Comparison of ENCODE assay signal across 1 cellular context in genomic region chr3:49104427-49105291, GRCh38.
A peak's percentile ranks its signal among the peaks of the same experiment; 100 is the strongest.
TF ChIP-seq lines count a peak whose summit lies in the region.

QARS1 (minus strand) TSS chr3:49104757; CDS start chr3:49104733, 24 bp downstream.

TF ChIP-seq in HepG2, 621 proteins besides CTCF, POLR2A, EP300 and RAD21 (continued from another document and continues in another):
- no peak for TF ChIP-seq ZBTB46 (CRISPR knock-in tag; IDR thresholded peaks at IDR 0.05; ENCODE audit: borderline replicate concordance)
- TF ChIP-seq ZBTB2 (CRISPR knock-in tag; IDR thresholded peaks at IDR 0.05; ENCODE audit: low read depth), result no peak
- TF ChIP-seq ZMYM4 (CRISPR knock-in tag; IDR thresholded peaks at IDR 0.05), result peak; percentile 79
- peak; percentile 94 for TF ChIP-seq HES4 (CRISPR knock-in tag; IDR thresholded peaks at IDR 0.05; ENCODE audit: borderline replicate concordance)
- TF ChIP-seq ZNF230 (CRISPR knock-in tag; IDR thresholded peaks at IDR 0.05), result 0 out of 2 replicates have a peak, but pooled peaks have one; percentile 55
- TF ChIP-seq ZNF225 (CRISPR knock-in tag; IDR thresholded peaks at IDR 0.05), result no peak; the same call in 1 of the 2 replicates
- no peak for TF ChIP-seq MAZ (IDR thresholded peaks at IDR 0.05; ENCODE audit: borderline replicate concordance, low read depth, low read length)
- 0 out of 2 replicates have a peak, but pooled peaks have one; percentile 77 for TF ChIP-seq MAZ (CRISPR knock-in tag; IDR thresholded peaks at IDR 0.05; ENCODE audit: low read depth)
- no peak for TF ChIP-seq SRSF9 (IDR thresholded peaks at IDR 0.05; ENCODE audit: borderline replicate concordance, insufficient read depth, low read depth, low read length, poor library complexity, severe bottlenecking)
- TF ChIP-seq ZNF18 (CRISPR knock-in tag; IDR thresholded peaks at IDR 0.05; ENCODE audit: insufficient replicate concordance), result no peak
- TF ChIP-seq NBN (conservative IDR thresholded peaks at IDR 0.05), result no peak
- TF ChIP-seq ZBTB7B (CRISPR knock-in tag; IDR thresholded peaks at IDR 0.05), result peak; percentile 86; the same call in 1 of the 2 replicates
- TF ChIP-seq PRDM4 (CRISPR knock-in tag; IDR thresholded peaks at IDR 0.05; ENCODE audit: borderline replicate concordance), result no peak
- peak; percentile 97 for TF ChIP-seq NR2C2 (CRISPR knock-in tag; IDR thresholded peaks at IDR 0.05; ENCODE audit: borderline replicate concordance)
- TF ChIP-seq ZNF850 (CRISPR knock-in tag; conservative IDR thresholded peaks at IDR 0.05), result no peak
- no peak for TF ChIP-seq USF2 (IDR thresholded peaks at IDR 0.05; ENCODE audit: low read depth, low read length)
- no peak for TF ChIP-seq USF2 (CRISPR knock-in tag; IDR thresholded peaks at IDR 0.05; ENCODE audit: borderline replicate concordance)
- 0 out of 2 replicates have a peak, but pooled peaks have one; percentile 77 for TF ChIP-seq ZSCAN25 (CRISPR knock-in tag; IDR thresholded peaks at IDR 0.05)
- TF ChIP-seq SYNCRIP (IDR thresholded peaks at IDR 0.05; ENCODE audit: insufficient read depth, low read depth, low read length), result no peak
- peak; percentile 78 for TF ChIP-seq ZNF501 (CRISPR knock-in tag; IDR thresholded peaks at IDR 0.05)
- no peak for TF ChIP-seq ZBTB49 (CRISPR knock-in tag; IDR thresholded peaks at IDR 0.05; ENCODE audit: borderline replicate concordance)
- TF ChIP-seq CENPT (CRISPR knock-in tag; IDR thresholded peaks at IDR 0.05; ENCODE audit: low read depth), result 0 out of 2 replicates have a peak, but pooled peaks have one; percentile 18
- no peak for TF ChIP-seq ZNF816 (CRISPR knock-in tag; IDR thresholded peaks at IDR 0.05; ENCODE audit: borderline replicate concordance)
- TF ChIP-seq NCOR1 (IDR thresholded peaks at IDR 0.05; ENCODE audit: borderline replicate concordance, low read length), result peak; percentile 48; the same call in 1 of the 2 replicates
- peak; percentile 85 for TF ChIP-seq ZNF883 (CRISPR knock-in tag; IDR thresholded peaks at IDR 0.05; ENCODE audit: not compliant biosample characterization)
- peak; percentile 51 for TF ChIP-seq MED1 (CRISPR knock-in tag; IDR thresholded peaks at IDR 0.05)
- TF ChIP-seq YEATS4 (CRISPR knock-in tag; IDR thresholded peaks at IDR 0.05; ENCODE audit: borderline replicate concordance), result peak; percentile 90
- 0 out of 2 replicates have a peak, but pooled peaks have one; percentile 26 for TF ChIP-seq HOXA5 (CRISPR knock-in tag; IDR thresholded peaks at IDR 0.05)
- TF ChIP-seq RARA (CRISPR knock-in tag; IDR thresholded peaks at IDR 0.05), result peak; percentile 32; the same call in 1 of the 2 replicates
- peak; percentile 20; the same call in 1 of the 2 replicates for TF ChIP-seq ZBTB20 (CRISPR knock-in tag; IDR thresholded peaks at IDR 0.05; ENCODE audit: borderline replicate concordance, low read depth)
- no peak for TF ChIP-seq ZNF7 (CRISPR knock-in tag; IDR thresholded peaks at IDR 0.05)
- TF ChIP-seq ZFAT (CRISPR knock-in tag; conservative IDR thresholded peaks at IDR 0.05), result no peak
- no peak for TF ChIP-seq PAF1 (CRISPR knock-in tag; IDR thresholded peaks at IDR 0.05)
- TF ChIP-seq FOXK2 (IDR thresholded peaks at IDR 0.05), result 0 out of 2 replicates have a peak, but pooled peaks have one; percentile 50
- TF ChIP-seq ZNF274 (CRISPR knock-in tag; IDR thresholded peaks at IDR 0.05), result peak; percentile 91
- TF ChIP-seq TEF (CRISPR knock-in tag; IDR thresholded peaks at IDR 0.05), result no peak
- TF ChIP-seq CENPBD1 (CRISPR knock-in tag; IDR thresholded peaks at IDR 0.05; ENCODE audit: borderline replicate concordance, low read depth), result no peak
- TF ChIP-seq ATF5 (CRISPR knock-in tag; IDR thresholded peaks at IDR 0.05; ENCODE audit: low read depth), result peak; percentile 83; the same call in 1 of the 2 replicates
- TF ChIP-seq SSRP1 (CRISPR knock-in tag; IDR thresholded peaks at IDR 0.05), result no peak
- TF ChIP-seq ETV5 (CRISPR knock-in tag; IDR thresholded peaks at IDR 0.05; ENCODE audit: borderline replicate concordance), result peak; percentile 84; the same call in 1 of the 2 replicates
- peak; percentile 96 for TF ChIP-seq TAF1 (CRISPR knock-in tag; IDR thresholded peaks at IDR 0.05)
- TF ChIP-seq PAX8 (CRISPR knock-in tag; IDR thresholded peaks at IDR 0.05; ENCODE audit: borderline replicate concordance), result peak; percentile 85; the same call in 1 of the 2 replicates
- peak; percentile 80; the same call in 1 of the 2 replicates for TF ChIP-seq CSRNP1 (CRISPR knock-in tag; IDR thresholded peaks at IDR 0.05)
- TF ChIP-seq DRAP1 (CRISPR knock-in tag; IDR thresholded peaks at IDR 0.05), result peak; percentile 92
- TF ChIP-seq CC2D1A (CRISPR knock-in tag; IDR thresholded peaks at IDR 0.05), result no peak
- 0 out of 2 replicates have a peak, but pooled peaks have one; percentile 12 for TF ChIP-seq ATF3 (CRISPR knock-in tag; IDR thresholded peaks at IDR 0.05)
- peak; percentile 94 for TF ChIP-seq FOXC1 (CRISPR knock-in tag; IDR thresholded peaks at IDR 0.05; ENCODE audit: borderline replicate concordance)
- peak; percentile 73; the same call in 1 of the 2 replicates for TF ChIP-seq MXD3 (CRISPR knock-in tag; IDR thresholded peaks at IDR 0.05)
